8 cellular contexts compared by ENCODE assay signal in the genomic region with DNA sequence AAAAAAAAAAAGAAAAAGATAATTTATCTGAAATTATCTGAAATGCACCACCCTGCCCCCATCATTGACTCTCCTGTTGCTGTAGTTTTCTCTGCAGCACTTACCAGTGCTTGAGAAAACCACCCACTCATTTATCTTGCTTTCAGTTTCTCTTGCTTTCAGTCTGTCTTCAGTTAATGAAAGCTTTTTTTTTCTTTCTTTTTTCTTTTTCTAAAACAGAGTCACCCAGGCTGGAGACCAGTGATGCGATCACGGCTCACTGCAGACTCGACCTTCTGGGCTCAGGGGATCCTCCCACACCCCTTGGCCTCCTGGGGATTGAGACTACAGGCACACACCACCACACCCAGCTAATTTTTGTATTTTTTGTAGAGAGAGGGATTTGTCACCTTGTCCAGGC. TPM values are rescaled to one million over a fixed set of nuclear protein-coding genes. Genes with fewer than 3 reads are reported as not detected.
A peak's percentile ranks its signal among the peaks of the same experiment; 100 is the strongest.
DNase-seq lines count a peak whose midpoint lies in the region; ATAC-seq, FAIRE-seq and TF ChIP-seq lines count a peak whose summit lies in the region.

No MANE protein-coding gene starts in this region.

- TF ChIP-seq EP300 in transverse colon (IDR thresholded peaks at IDR 0.05; ENCODE audit: low read depth) = no peak

- peaks cover 0 to 26% (median 13%) of the 10 kb centered on the region in 4 donors for H3K4me1 ChIP-seq in transverse colon
- no peaks in the 10 kb centered on the region for H3K4me1 ChIP-seq in GM23338 (ENCODE audit: insufficient read depth)

- intact Hi-C loops in dendritic cell treated with granulocyte-macrophage colony-stimulating factor and Interleukin-4, amounts not matched to agents 40 ng/mL and 50 ng/mL, for 4 days (cut with micrococcal nuclease) = no loop called here
- intact Hi-C loops in transverse colon (cut with DNase I; ENCODE audit: low total_unique reads) = no loop called here

- H3K4me1 Mint-ChIP-seq in dendritic cell treated with granulocyte-macrophage colony-stimulating factor and Interleukin-4, amounts not matched to agents 40 ng/mL and 50 ng/mL, for 4 days (ENCODE audit: low read depth) = peaks cover 83% of the 10 kb centered on the region
- H3K4me1 Mint-ChIP-seq in GM23338 = peaks cover 9% of the 10 kb centered on the region; the same call in 1 of the 3 replicates

- H3K27me3 ChIP-seq in transverse colon (peaks cover 10% of the 10 kb centered on the region), GM23338 (ENCODE audit: insufficient read depth) (peaks cover 6% of the 10 kb centered on the region; the same call in 1 of the 2 replicates)

- in situ Hi-C loops in transverse colon (cut with MboI; ENCODE audit: low pct_ligation_motif_present in 1 of 4, low pct_unique_long_range_greater_than_20kb in 1 of 4, low sequenced_read_pairs in 3 of 4) = no loop called here

- H3K27ac Mint-ChIP-seq in dendritic cell treated with granulocyte-macrophage colony-stimulating factor and Interleukin-4, amounts not matched to agents 40 ng/mL and 50 ng/mL, for 4 days = peak overlapping the region; percentile 89
- no peak overlapping the region for H3K27ac Mint-ChIP-seq in GM23338

- H3K9me3 Mint-ChIP-seq in dendritic cell treated with granulocyte-macrophage colony-stimulating factor and Interleukin-4, amounts not matched to agents 40 ng/mL and 50 ng/mL, for 4 days = no peaks in the 10 kb centered on the region
- H3K9me3 Mint-ChIP-seq in GM23338 = no peaks in the 10 kb centered on the region

- 30 to 44% methylated on average over 3 of the region's 3 CpGs for WGBS in transverse colon (ENCODE audit: low coverage in 1 of 2), 2 donors

- peaks cover 31% of the 10 kb centered on the region for H3K36me3 Mint-ChIP-seq in dendritic cell treated with granulocyte-macrophage colony-stimulating factor and Interleukin-4, amounts not matched to agents 40 ng/mL and 50 ng/mL, for 4 days (ENCODE audit: low read depth)
- no peaks in the 10 kb centered on the region for H3K36me3 Mint-ChIP-seq in GM23338 (ENCODE audit: low read depth)

- ATAC-seq in GM18502 (IDR thresholded peaks at IDR 0.05; ENCODE audit: poor library complexity, unreplicated experiment) (peak; percentile 67), HG02610 (IDR thresholded peaks at IDR 0.05; ENCODE audit: unreplicated experiment) (peak; percentile 64), GM23338 (no peak)

- H3F3A ChIP-seq in GM23338 (replicated peaks; ENCODE audit: low read depth) = 0 out of 2 replicates have a peak, but pooled peaks cover 3% of the 10 kb centered on the region

- H3K4me3 Mint-ChIP-seq in dendritic cell treated with granulocyte-macrophage colony-stimulating factor and Interleukin-4, amounts not matched to agents 40 ng/mL and 50 ng/mL, for 4 days = peak overlapping the region; percentile 63
- H3K4me3 Mint-ChIP-seq in GM23338 = no peak overlapping the region

- H3K9me3 ChIP-seq in transverse colon = no peaks in the 10 kb centered on the region

- H3K4me3 ChIP-seq in transverse colon (no peak overlapping the region), GM23338 (no peak overlapping the region)

- no peaks in the 10 kb centered on the region for H3K9me2 ChIP-seq in GM23338 (ENCODE audit: insufficient read depth)

- TF ChIP-seq CTCF in transverse colon (IDR thresholded peaks at IDR 0.05) (no peak), GM23338 (conservative IDR thresholded peaks at IDR 0.05; ENCODE audit: low read depth in 2 of 2) (no peak)

- H4K20me1 ChIP-seq in GM23338 (replicated peaks; ENCODE audit: insufficient read depth) = no peaks in the 10 kb centered on the region

- H3K27me3 Mint-ChIP-seq in dendritic cell treated with granulocyte-macrophage colony-stimulating factor and Interleukin-4, amounts not matched to agents 40 ng/mL and 50 ng/mL, for 4 days = no peaks in the 10 kb centered on the region
- H3K27me3 Mint-ChIP-seq in GM23338 (ENCODE audit: insufficient read depth, low read depth, poor library complexity) = peaks cover 17% of the 10 kb centered on the region

- peak overlapping the region; percentile 51 to 62 (median 56) for H3K27ac ChIP-seq in transverse colon
- no peak overlapping the region for H3K27ac ChIP-seq in GM23338 (ENCODE audit: low read depth)

- no peak for TF ChIP-seq POLR2A in transverse colon (IDR thresholded peaks at IDR 0.05)

- H2AFZ ChIP-seq in GM23338 = no peak overlapping the region

- H3K36me3 ChIP-seq in transverse colon (no peaks in the 10 kb centered on the region), GM23338 (ENCODE audit: insufficient read depth) (no peaks in the 10 kb centered on the region)

- peak; percentile 22 for DNase-seq in RCC 7860 (ENCODE audit: low spot score)
- DNase-seq in transverse colon = peak; percentile 25
- DNase-seq in NCI-H2196 treated with DMSO at 0.1 percent for 48 hours (lab: John Stamatoyannopoulos, UW; ENCODE audit: unreplicated experiment) = no peak
- DNase-seq in GM23338 (ENCODE audit: low spot score) = no peak
- DNase-seq in SHP77 (lab: John Stamatoyannopoulos, UW) = no peak

- no peaks in the 10 kb centered on the region for H3K79me2 ChIP-seq in GM23338 (replicated peaks; ENCODE audit: insufficient read depth)

- FAIRE-seq in RCC 7860 (lab: Jason Lieb, UNC) = no peak

- no peak overlapping the region for H3K4me2 ChIP-seq in GM23338

TF ChIP-seq in GM23338, 12 proteins besides CTCF, POLR2A, EP300 and RAD21 (continues in another document):
- TF ChIP-seq ZNF114 (CRISPR knock-in tag; IDR thresholded peaks at IDR 0.05) (no peak), NANOG (IDR thresholded peaks at IDR 0.05; ENCODE audit: borderline replicate concordance) (no peak), JUNB (IDR thresholded peaks at IDR 0.05; ENCODE audit: unreplicated experiment) (no peak), CREB1 (CRISPR knock-in tag; IDR thresholded peaks at IDR 0.05; ENCODE audit: low read depth) (no peak), ZNF331 (CRISPR knock-in tag; IDR thresholded peaks at IDR 0.05; ENCODE audit: low read depth) (no peak), EZH2phosphoT487 (IDR thresholded peaks at IDR 0.05; ENCODE audit: unreplicated experiment) (no peak), STAT1 (IDR thresholded peaks at IDR 0.05; ENCODE audit: unreplicated experiment) (no peak)
- TF ChIP-seq, protein P1, sequence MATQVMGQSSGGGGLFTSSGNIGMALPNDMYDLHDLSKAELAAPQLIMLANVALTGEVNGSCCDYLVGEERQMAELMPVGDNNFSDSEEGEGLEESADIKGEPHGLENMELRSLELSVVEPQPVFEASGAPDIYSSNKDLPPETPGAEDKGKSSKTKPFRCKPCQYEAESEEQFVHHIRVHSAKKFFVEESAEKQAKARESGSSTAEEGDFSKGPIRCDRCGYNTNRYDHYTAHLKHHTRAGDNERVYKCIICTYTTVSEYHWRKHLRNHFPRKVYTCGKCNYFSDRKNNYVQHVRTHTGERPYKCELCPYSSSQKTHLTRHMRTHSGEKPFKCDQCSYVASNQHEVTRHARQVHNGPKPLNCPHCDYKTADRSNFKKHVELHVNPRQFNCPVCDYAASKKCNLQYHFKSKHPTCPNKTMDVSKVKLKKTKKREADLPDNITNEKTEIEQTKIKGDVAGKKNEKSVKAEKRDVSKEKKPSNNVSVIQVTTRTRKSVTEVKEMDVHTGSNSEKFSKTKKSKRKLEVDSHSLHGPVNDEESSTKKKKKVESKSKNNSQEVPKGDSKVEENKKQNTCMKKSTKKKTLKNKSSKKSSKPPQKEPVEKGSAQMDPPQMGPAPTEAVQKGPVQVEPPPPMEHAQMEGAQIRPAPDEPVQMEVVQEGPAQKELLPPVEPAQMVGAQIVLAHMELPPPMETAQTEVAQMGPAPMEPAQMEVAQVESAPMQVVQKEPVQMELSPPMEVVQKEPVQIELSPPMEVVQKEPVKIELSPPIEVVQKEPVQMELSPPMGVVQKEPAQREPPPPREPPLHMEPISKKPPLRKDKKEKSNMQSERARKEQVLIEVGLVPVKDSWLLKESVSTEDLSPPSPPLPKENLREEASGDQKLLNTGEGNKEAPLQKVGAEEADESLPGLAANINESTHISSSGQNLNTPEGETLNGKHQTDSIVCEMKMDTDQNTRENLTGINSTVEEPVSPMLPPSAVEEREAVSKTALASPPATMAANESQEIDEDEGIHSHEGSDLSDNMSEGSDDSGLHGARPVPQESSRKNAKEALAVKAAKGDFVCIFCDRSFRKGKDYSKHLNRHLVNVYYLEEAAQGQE (IDR thresholded peaks at IDR 0.05; ENCODE audit: unreplicated experiment) = no peak

RNA-seq across cellular contexts. Expression of a gene that starts 4.3 kb away (rescaled TPM):
- 10 to 100 TPM; 10.5 to 60.2 (median 22.4) TPM for total RNA-seq in transverse colon
- total RNA-seq in GM23338 (2014; rRNA removed; shearing (Covaris generic)) = 12.4 and 12.8 TPM in 2 replicates
- polyA plus RNA-seq in GM23338 (2016; fragmentation: Nextera tagmentation; extraction: Ambion mirVana) = 5.6 and 6.7 TPM in 2 replicates

RNA-seq across cellular contexts. Expression of a gene that starts 15.5 kb away (rescaled TPM):
- total RNA-seq in transverse colon = 10 to 100 TPM in 1 of 4 donors, 1 to 10 TPM in 2, under 1 TPM in 1; 0.40 to 10.2 (median 7.0) TPM
- total RNA-seq in GM23338 (2014; rRNA removed; shearing (Covaris generic)) = 12.9 and 15.4 TPM in 2 replicates
- 7.7 and 9.0 TPM in 2 replicates for polyA plus RNA-seq in GM23338 (2016; fragmentation: Nextera tagmentation; extraction: Ambion mirVana)

RNA-seq across cellular contexts. Expression of a gene that starts 22.7 kb away (rescaled TPM):
- total RNA-seq in transverse colon = 10 to 100 TPM; 14.7 to 45.7 (median 37.2) TPM
- total RNA-seq in GM23338 (2014; rRNA removed; shearing (Covaris generic)) = 50.3 and 73.3 TPM in 2 replicates
- polyA plus RNA-seq in GM23338 (2016; fragmentation: Nextera tagmentation; extraction: Ambion mirVana) = 98.0 and 103 TPM in 2 replicates

RNA-seq across cellular contexts. Expression of a gene that starts 43.1 kb away (rescaled TPM):
- total RNA-seq in transverse colon = 1,000 to 10,000 TPM in 1 of 4 donors, 100 to 1,000 TPM in 3; 198 to 1,121 (median 486) TPM
- total RNA-seq in GM23338 (2014; rRNA removed; shearing (Covaris generic)) = 17.0 and 20.9 TPM in 2 replicates
- polyA plus RNA-seq in GM23338 (2016; fragmentation: Nextera tagmentation; extraction: Ambion mirVana) = 13.3 and 22.7 TPM in 2 replicates

RNA-seq across cellular contexts. Expression of a gene that starts 52.8 kb away (rescaled TPM):
- total RNA-seq in transverse colon = 10 to 100 TPM; 20.9 to 63.4 (median 39.1) TPM
- total RNA-seq in GM23338 (2014; rRNA removed; shearing (Covaris generic)) = 61.1 and 66.5 TPM in 2 replicates
- 36.6 and 42.7 TPM in 2 replicates for polyA plus RNA-seq in GM23338 (2016; fragmentation: Nextera tagmentation; extraction: Ambion mirVana)

Comparison
In these comparisons a context has a peak if more than half of its experiments do, and no peak if none do; other contexts are left out.
1. DNase-seq: peak in RCC 7860 (single experiment) and transverse colon (single experiment); none in NCI-H2196 treated with DMSO at 0.1 percent for 48 hours (single experiment), GM23338 (single experiment) and SHP77 (0 of 2).